ENCODE assay signal across 8 cellular contexts in the genomic region with DNA sequence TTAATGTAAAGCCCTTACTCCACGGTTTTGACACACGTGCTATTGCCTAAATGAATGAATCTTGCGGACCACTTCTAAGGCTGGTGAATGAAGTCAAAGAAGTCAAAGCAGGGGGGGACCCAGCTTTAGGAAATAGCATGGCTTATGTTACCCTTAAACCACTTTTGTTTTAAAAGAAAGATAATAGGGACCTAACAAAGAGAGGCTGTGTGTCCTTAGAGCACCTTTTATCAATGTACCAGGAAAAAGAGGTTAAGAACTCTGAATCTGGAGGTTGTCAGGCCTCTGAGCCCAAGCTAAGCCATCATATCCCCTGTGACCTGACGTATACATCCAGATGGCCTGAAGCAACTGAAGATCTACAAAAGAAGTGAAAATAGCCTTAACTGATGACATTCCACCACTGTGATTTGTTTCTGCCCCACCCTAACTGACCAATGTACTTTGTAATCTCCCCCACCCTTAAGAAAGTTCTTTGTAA. TPM values are rescaled to one million over a fixed set of nuclear protein-coding genes. Genes with fewer than 3 reads are reported as not detected.
DNase-seq lines count a peak whose midpoint lies in the region; ATAC-seq and TF ChIP-seq lines count a peak whose summit lies in the region.
"Not testable (repeated sequence)": the region's sequence is repeated elsewhere in the genome, so short reads cannot be mapped to it uniquely, and the experiment has no call there.

No MANE protein-coding gene starts in this region.

- not testable (repeated sequence) for H3K23ac ChIP-seq in mesenchymal stem cell (ENCODE audit: low read length in 2 of 2)

- peak overlapping the region; percentile 79 to 92 for H3K18ac ChIP-seq in mesenchymal stem cell (ENCODE audit: low read depth in 1 of 2, low read length in 2 of 2)

- POLR2A ChIA-PET in A673 (lab: Charles Lee; ENCODE audit: low non-redundant PET): not testable (repeated sequence)
- POLR2A ChIA-PET in activated CD8-positive, alpha-beta T cell treated with anti-CD3 and anti-CD28 coated beads, Interleukin-2, amount 10 ng/mL, durations not matched to agents 7 days and 5 days (lab: Charles Lee): interaction anchor here (0.8 to 2.2 kb wide), 4 partner anchors 46 to 239 kb away, joined by 3 to 17 read pairs (median 4); partner anchors contain the start of genes NT5E and SYNCRIP

- intact Hi-C loops in A673 (cut with micrococcal nuclease; ENCODE audit: unreplicated experiment): loop anchor here (2.0 to 5.0 kb wide), 3 partner anchors 47 to 163 kb away; partner anchors contain the start of gene NT5E

- H2BK5ac ChIP-seq in mesenchymal stem cell (ENCODE audit: low read depth, low read length, poor library complexity, severe bottlenecking): peak overlapping the region; percentile 69

- WGBS in mesenchymal stem cell: 10% methylated on average over 4 of the region's 4 CpGs

- peak overlapping the region; percentile 64 for H2BK120ac ChIP-seq in mesenchymal stem cell (ENCODE audit: low read depth, low read length)

- not testable (repeated sequence) for H3F3A ChIP-seq in GM23338 (replicated peaks; ENCODE audit: low read depth)

- not testable (repeated sequence) for ATAC-seq in GM23338; activated CD8-positive, alpha-beta T cell treated with anti-CD3 and anti-CD28 coated beads, Interleukin-2, amount 10 ng/mL, durations not matched to agents 7 days and 5 days; stimulated activated effector memory CD8-positive, alpha-beta T cell treated with anti-CD3 and anti-CD28 coated beads, Interleukin-12 subunit alpha, Interleukin-12 subunit beta, amount 100 ng/mL, for 72 hours

- not testable (repeated sequence) for H3K14ac ChIP-seq in mesenchymal stem cell (ENCODE audit: low read length in 2 of 2)

- CTCF ChIA-PET in A673 (lab: Charles Lee): interaction anchor here (1.8 kb wide), 1 partner anchor 79 kb away, joined by 7 read pairs; no protein-coding TSS in a partner anchor
- CTCF ChIA-PET in activated CD8-positive, alpha-beta T cell treated with anti-CD3 and anti-CD28 coated beads, Interleukin-2, amount 10 ng/mL, durations not matched to agents 7 days and 5 days (lab: Charles Lee): interaction anchor here (0.9 to 6.7 kb wide), 7 partner anchors 21 to 79 kb away, joined by 3 to 54 read pairs (median 4); partner anchors contain the start of gene NT5E

- peak overlapping the region; percentile 40 to 90 for H3K4ac ChIP-seq in mesenchymal stem cell (ENCODE audit: low read depth in 1 of 2, low read length in 2 of 2)

- not testable (repeated sequence) for H3K27ac Mint-ChIP-seq in GM23338
- peak overlapping the region; percentile 79 for H3K27ac Mint-ChIP-seq in activated CD8-positive, alpha-beta T cell treated with anti-CD3 and anti-CD28 coated beads, Interleukin-2, amount 10 ng/mL, durations not matched to agents 7 days and 5 days
- H3K27ac Mint-ChIP-seq in stimulated activated effector memory CD8-positive, alpha-beta T cell treated with anti-CD3 and anti-CD28 coated beads, Interleukin-12 subunit alpha, Interleukin-12 subunit beta, amount 100 ng/mL, for 72 hours: peak overlapping the region; percentile 75

- peak overlapping the region; percentile 19 to 96 for H2BK12ac ChIP-seq in mesenchymal stem cell (ENCODE audit: low read length in 2 of 2)

- H3K27ac ChIP-seq in A673 (ENCODE audit: low read depth, low read length, poor library complexity, severe bottlenecking): peak overlapping the region; percentile 94
- not testable (repeated sequence) for H3K27ac ChIP-seq in GM23338 (ENCODE audit: low read depth)
- peak overlapping the region in 3 of 4 donors; percentile 55 to 77 (median 77) for H3K27ac ChIP-seq in Peyer's patch
- peak overlapping the region; percentile 99 for H3K27ac ChIP-seq in brain microvascular endothelial cell
- H3K27ac ChIP-seq in fibroblast of lung (ENCODE audit: insufficient read depth, low read length): peak overlapping the region; percentile 87
- peak overlapping the region; percentile 98 for H3K27ac ChIP-seq in mesenchymal stem cell (ENCODE audit: low read length, poor library complexity, severe bottlenecking)

- H3K36me3 ChIP-seq in A673 (ENCODE audit: insufficient read depth, low read length, poor library complexity, severe bottlenecking); GM23338 (ENCODE audit: insufficient read depth); Peyer's patch; brain microvascular endothelial cell (replicated peaks); fibroblast of lung (ENCODE audit: control insufficient read depth, insufficient read depth, low read length); mesenchymal stem cell (ENCODE audit: control insufficient read depth in 1 of 2, insufficient read depth in 2 of 2, low read depth in 1 of 2, low read length in 2 of 2): not testable (repeated sequence)

- H4K20me1 ChIP-seq in GM23338 (replicated peaks; ENCODE audit: insufficient read depth); fibroblast of lung (ENCODE audit: control insufficient read depth, extremely low read depth, insufficient read depth, low read length): not testable (repeated sequence)

- H4K8ac ChIP-seq in mesenchymal stem cell (ENCODE audit: low read length): peak overlapping the region; percentile 96

- H3K4me1 ChIP-seq in A673 (ENCODE audit: insufficient read depth, low read length, poor library complexity, severe bottlenecking) (peaks cover 57% of the 10 kb centered on the region), GM23338 (ENCODE audit: insufficient read depth) (peaks cover 27% of the 10 kb centered on the region), Peyer's patch (peaks cover 0 to 47% (median 0%) of the 10 kb centered on the region in 4 donors), fibroblast of lung (ENCODE audit: control insufficient read depth, extremely low read depth, insufficient read depth, low read length) (peaks cover 25% of the 10 kb centered on the region), mesenchymal stem cell (ENCODE audit: control insufficient read depth, insufficient read depth, low read depth, low read length) (peaks cover 23% of the 10 kb centered on the region)

- peak overlapping the region; percentile 82 for H2AK5ac ChIP-seq in mesenchymal stem cell (ENCODE audit: low read length, severe bottlenecking)

- in situ Hi-C loops in brain microvascular endothelial cell (cut with HindIII; ENCODE audit: low pct_ligation_motif_present, low sequenced_read_pairs): not testable (repeated sequence)

- H3K9ac ChIP-seq in fibroblast of lung (ENCODE audit: insufficient read depth, low read length): not testable (repeated sequence)
- H3K9ac ChIP-seq in mesenchymal stem cell (ENCODE audit: low read length): peak overlapping the region; percentile 81

- H3K27me3 Mint-ChIP-seq in GM23338 (ENCODE audit: insufficient read depth, low read depth, poor library complexity); activated CD8-positive, alpha-beta T cell treated with anti-CD3 and anti-CD28 coated beads, Interleukin-2, amount 10 ng/mL, durations not matched to agents 7 days and 5 days (ENCODE audit: low read depth): not testable (repeated sequence)

- not testable (repeated sequence) for H3K79me1 ChIP-seq in mesenchymal stem cell (replicated peaks; ENCODE audit: low read length, poor library complexity, severe bottlenecking)

- H3K4me3 Mint-ChIP-seq in GM23338; activated CD8-positive, alpha-beta T cell treated with anti-CD3 and anti-CD28 coated beads, Interleukin-2, amount 10 ng/mL, durations not matched to agents 7 days and 5 days; stimulated activated effector memory CD8-positive, alpha-beta T cell treated with anti-CD3 and anti-CD28 coated beads, Interleukin-12 subunit alpha, Interleukin-12 subunit beta, amount 100 ng/mL, for 72 hours: not testable (repeated sequence)

- TF ChIP-seq POLR2A in Peyer's patch (IDR thresholded peaks at IDR 0.05): not testable (repeated sequence)

- H3K36me3 Mint-ChIP-seq in GM23338 (ENCODE audit: low read depth); activated CD8-positive, alpha-beta T cell treated with anti-CD3 and anti-CD28 coated beads, Interleukin-2, amount 10 ng/mL, durations not matched to agents 7 days and 5 days (ENCODE audit: low read depth); stimulated activated effector memory CD8-positive, alpha-beta T cell treated with anti-CD3 and anti-CD28 coated beads, Interleukin-12 subunit alpha, Interleukin-12 subunit beta, amount 100 ng/mL, for 72 hours: not testable (repeated sequence)

- peak overlapping the region; percentile 94 for H4K91ac ChIP-seq in mesenchymal stem cell (ENCODE audit: low read length)

- not testable (repeated sequence) for H3K27me3 ChIP-seq in A673 (replicated peaks; ENCODE audit: insufficient read depth, low read depth, low read length, poor library complexity); GM23338 (ENCODE audit: insufficient read depth); Peyer's patch; brain microvascular endothelial cell (replicated peaks); fibroblast of lung (ENCODE audit: control insufficient read depth, insufficient read depth, low read length); mesenchymal stem cell (ENCODE audit: control insufficient read depth in 1 of 2, insufficient read depth in 1 of 2, low read length in 2 of 2)

- TF ChIP-seq CTCF in A673 (conservative IDR thresholded peaks at IDR 0.05; ENCODE audit: low read depth, low read length); GM23338 (conservative IDR thresholded peaks at IDR 0.05; ENCODE audit: low read depth in 2 of 2); Peyer's patch (IDR thresholded peaks at IDR 0.05); brain microvascular endothelial cell (IDR thresholded peaks at IDR 0.05; ENCODE audit: low read depth, low read length, missing control alignments); fibroblast of lung (conservative IDR thresholded peaks at IDR 0.05 in 1 of 2, IDR thresholded peaks at IDR 0.05 in 1 of 2; ENCODE audit: low read depth in 1 of 2, low read length in 2 of 2): not testable (repeated sequence)

- H3K9me3 ChIP-seq in A673 (ENCODE audit: low read depth, low read length, poor library complexity, severe bottlenecking); Peyer's patch; fibroblast of lung (ENCODE audit: control insufficient read depth, insufficient read depth, low read depth, low read length); mesenchymal stem cell (ENCODE audit: control insufficient read depth, low read length): not testable (repeated sequence)

- BruUV-seq in A673 (replicated peaks; lab: Mats Ljungman, UMichigan): TSS peak; percentile 80

- H3K79me2 ChIP-seq in GM23338 (replicated peaks; ENCODE audit: insufficient read depth); fibroblast of lung (ENCODE audit: control insufficient read depth, insufficient read depth, low read length): not testable (repeated sequence)

- H3K4me1 Mint-ChIP-seq in GM23338: peaks cover 45% of the 10 kb centered on the region
- H3K4me1 Mint-ChIP-seq in activated CD8-positive, alpha-beta T cell treated with anti-CD3 and anti-CD28 coated beads, Interleukin-2, amount 10 ng/mL, durations not matched to agents 7 days and 5 days (ENCODE audit: low read depth): peaks cover 73% of the 10 kb centered on the region
- H3K4me1 Mint-ChIP-seq in stimulated activated effector memory CD8-positive, alpha-beta T cell treated with anti-CD3 and anti-CD28 coated beads, Interleukin-12 subunit alpha, Interleukin-12 subunit beta, amount 100 ng/mL, for 72 hours: peaks cover 37% of the 10 kb centered on the region

- not testable (repeated sequence) for H2BK15ac ChIP-seq in mesenchymal stem cell (ENCODE audit: low read depth, poor library complexity, severe bottlenecking)

- DNase-seq in A673 (ENCODE audit: low spot score); GM23338 (ENCODE audit: low spot score); Peyer's patch; activated CD8-positive, alpha-beta T cell treated with anti-CD3 and anti-CD28 coated beads, Interleukin-2, amount 10 ng/mL, durations not matched to agents 7 days and 5 days; brain microvascular endothelial cell; fibroblast of lung (ENCODE audit: low read depth in 2 of 2); stimulated activated effector memory CD8-positive, alpha-beta T cell treated with anti-CD3 and anti-CD28 coated beads, Interleukin-12 subunit alpha, Interleukin-12 subunit beta, amount 100 ng/mL, for 72 hours (ENCODE audit: low spot score in 2 of 2): not testable (repeated sequence)
- peak; percentile 51 for DNase-seq in mesenchymal stem cell

- H3K4me2 ChIP-seq in GM23338 (peak overlapping the region; percentile 52; the same call in 1 of the 2 replicates), fibroblast of lung (ENCODE audit: extremely low read depth, insufficient read depth, low read length) (peak overlapping the region; percentile 48)
- H3K4me2 ChIP-seq in mesenchymal stem cell (ENCODE audit: low read length, poor library complexity, severe bottlenecking): not testable (repeated sequence)

- H3K9me3 Mint-ChIP-seq in GM23338; activated CD8-positive, alpha-beta T cell treated with anti-CD3 and anti-CD28 coated beads, Interleukin-2, amount 10 ng/mL, durations not matched to agents 7 days and 5 days (ENCODE audit: insufficient read depth); stimulated activated effector memory CD8-positive, alpha-beta T cell treated with anti-CD3 and anti-CD28 coated beads, Interleukin-12 subunit alpha, Interleukin-12 subunit beta, amount 100 ng/mL, for 72 hours: not testable (repeated sequence)

- H3K9me2 ChIP-seq in GM23338 (ENCODE audit: insufficient read depth): not testable (repeated sequence)

- H3K4me3 ChIP-seq in A673 (ENCODE audit: low read depth, low read length, poor library complexity, severe bottlenecking); GM23338; Peyer's patch; brain microvascular endothelial cell (ENCODE audit: low read depth, low read length): not testable (repeated sequence)
- H3K4me3 ChIP-seq in fibroblast of lung (replicated peaks in 1 of 4; ENCODE audit: control extremely low read depth in 1 of 4, insufficient read depth in 1 of 4, low read depth in 3 of 4, low read length in 4 of 4) (peak overlapping the region in 1 of 4 experiments; percentile 8), mesenchymal stem cell (ENCODE audit: insufficient read depth in 1 of 2, low read depth in 1 of 2, low read length in 2 of 2) (peak overlapping the region in 1 of 2 experiments; percentile 54)

- not testable (repeated sequence) for H2AFZ ChIP-seq in GM23338; fibroblast of lung (ENCODE audit: low read length); mesenchymal stem cell (ENCODE audit: low read depth, low read length)

RNA-seq across cellular contexts. Expression of gene NT5E, which starts 45.8 kb away (rescaled TPM):
- total RNA-seq in A673 (2021) (26.0 and 32.7 TPM in 2 replicates), Peyer's patch (10 to 100 TPM; 14.7 to 40.6 (median 22.7) TPM), fibroblast of lung (111 and 257 TPM in 2 replicates)
- total RNA-seq in GM23338 (2014; rRNA removed; shearing (Covaris generic)): 0.50 and 1.5 TPM in 2 replicates
- polyA plus RNA-seq in GM23338 (2016; fragmentation: Nextera tagmentation; extraction: Ambion mirVana) (0.18 and 0.23 TPM in 2 replicates), fibroblast of lung (217 and 324 TPM in 2 replicates)
- 1 to 10 TPM; 7.4 to 7.6 TPM for total RNA-seq in activated CD8-positive, alpha-beta T cell treated with anti-CD3 and anti-CD28 coated beads, Interleukin-2, amount 10 ng/mL, durations not matched to agents 7 days and 5 days
- polyA plus RNA-seq in fibroblast of lung (2012): 125 and 203 TPM in 2 replicates
- polyA minus RNA-seq in fibroblast of lung (ENCODE audit: low replicate concordance): 43.7 and 113 TPM in 2 replicates
- 234 TPM for polyA plus RNA-seq in mesenchymal stem cell (2013, experiment 1 of 2)
- polyA plus RNA-seq in mesenchymal stem cell (2013, experiment 2 of 2): 238 TPM
